Comparison of ENCODE assay signal across 22 cellular contexts in genomic region chr2:214865400-214865799, GRCh38.
"Had no signal": no experiment of that assay in that cellular context is flagged by ENCODE, and none has a peak within 500 bp of the region (broad histone marks: within the 10 kb centered on the region; RNA-seq: fewer than 3 reads in every experiment).

No MANE protein-coding gene starts in this region.

- DNase-seq: kidney glomerular epithelial cell; left cardiac atrium; lower lobe of right lung; mammary epithelial cell; mesenchymal stem cell; naive thymus-derived CD8-positive, alpha-beta T cell; nucleus accumbens; pancreas; posterior cingulate gyrus; retina; right cardiac atrium; sigmoid colon; small intestine; spleen; stimulated activated CD4-positive, alpha-beta T cell treated with anti-CD3 and anti-CD28 coated beads, Interleukin-4, amount 100 ng/mL, for 24 hours; stimulated activated naive CD4-positive, alpha-beta T cell; tibial artery; upper lobe of right lung had no signal

- FAIRE-seq: keratinocyte, pancreas, small intestine, urothelium cell line had no signal

- ATAC-seq: left cardiac atrium; left lobe of liver; lower lobe of right lung; naive thymus-derived CD8-positive, alpha-beta T cell; pancreas; right cardiac atrium; stimulated activated effector memory CD8-positive, alpha-beta T cell treated with anti-CD3 and anti-CD28 coated beads, Interleukin-12 subunit alpha, Interleukin-12 subunit beta, amount 100 ng/mL, for 72 hours; upper lobe of right lung had no signal
